In the genomic region with DNA sequence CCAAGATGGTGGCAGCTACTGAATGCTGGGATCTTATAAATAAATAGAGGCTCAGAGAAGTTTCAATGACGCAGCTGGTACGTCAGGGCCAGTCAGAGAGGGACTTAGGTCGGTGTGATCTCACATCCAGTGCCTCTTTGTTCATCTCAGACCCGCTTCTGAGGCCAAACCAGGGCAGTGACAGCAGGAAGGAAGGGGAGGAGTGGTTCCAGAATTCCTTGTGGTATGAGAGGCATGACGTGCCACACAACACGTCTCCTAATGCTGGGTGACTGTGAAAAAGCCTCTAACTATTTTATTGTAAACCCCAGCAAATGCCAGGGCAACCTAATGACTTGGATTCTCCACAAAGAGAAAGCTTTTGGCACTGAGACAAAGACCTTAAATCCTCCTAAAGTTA, we compare ENCODE assay signal across 7 cellular contexts.
DNase-seq lines count a peak whose midpoint lies in the region; ATAC-seq, FAIRE-seq and TF ChIP-seq lines count a peak whose summit lies in the region.

No MANE protein-coding gene starts in this region.

- H3K4me1 ChIP-seq in Loucy (ENCODE audit: insufficient read depth, low read length, poor library complexity, severe bottlenecking), result peaks cover 33% of the 10 kb centered on the region
- peaks cover 14% of the 10 kb centered on the region for H3K4me1 ChIP-seq in astrocyte (ENCODE audit: insufficient read depth, low read length)
- peaks cover 0 to 23% (median 16%) of the 10 kb centered on the region in 4 donors for H3K4me1 ChIP-seq in stomach

- H3K27me3 Mint-ChIP-seq in astrocyte (ENCODE audit: low read depth, unreplicated experiment), result peaks cover 13% of the 10 kb centered on the region

- TF ChIP-seq EP300 in stomach (IDR thresholded peaks at IDR 0.05), result no peak

- H3K4me3 Mint-ChIP-seq in astrocyte (ENCODE audit: unreplicated experiment), result no peak overlapping the region

- intact Hi-C loops in stomach (cut with DNase I; ENCODE audit: low total_unique reads), result no loop called here

- H3K36me3 ChIP-seq in Loucy (ENCODE audit: insufficient read depth, low read length) (no peaks in the 10 kb centered on the region), astrocyte (ENCODE audit: insufficient read depth, low read length) (no peaks in the 10 kb centered on the region), stomach (no peaks in the 10 kb centered on the region)

- no peak for ATAC-seq in HG02678 (IDR thresholded peaks at IDR 0.05; ENCODE audit: unreplicated experiment)

- peak overlapping the region; percentile 55 for H3K4me2 ChIP-seq in Loucy (ENCODE audit: low read depth, low read length, poor library complexity, severe bottlenecking)
- peak overlapping the region; percentile 3 for H3K4me2 ChIP-seq in astrocyte (ENCODE audit: low read length)

- H2AFZ ChIP-seq in Loucy (ENCODE audit: low read length) (peak overlapping the region; percentile 62), astrocyte (ENCODE audit: low read depth, low read length) (no peak overlapping the region)

- H3K27me3 ChIP-seq in Loucy (ENCODE audit: insufficient read depth, low read length, poor library complexity, severe bottlenecking) (no peaks in the 10 kb centered on the region), astrocyte (ENCODE audit: insufficient read depth, low read length) (no peaks in the 10 kb centered on the region), stomach (no peaks in the 10 kb centered on the region)

- H3K9me2 ChIP-seq in Loucy (replicated peaks; ENCODE audit: low read depth, low read length), result no peaks in the 10 kb centered on the region

- TF ChIP-seq CTCF in Loucy (conservative IDR thresholded peaks at IDR 0.05; ENCODE audit: low read length) (no peak), astrocyte (IDR thresholded peaks at IDR 0.05; ENCODE audit: insufficient read depth, low read depth, low read length) (no peak), stomach (IDR thresholded peaks at IDR 0.05) (no peak)

- DNase-seq in astrocyte (ENCODE audit: low read depth), result peak; percentile 95
- DNase-seq in kidney glomerular epithelial cell (lab: John Stamatoyannopoulos, UW), result peak; percentile 45
- DNase-seq in stomach, result no peak
- no peak for DNase-seq in NCI-H524 (lab: John Stamatoyannopoulos, UW)
- no peak for DNase-seq in NK-92 treated with Interleukin-12 subunit alpha and Interleukin-12 subunit beta, amount 100 ng/mL, for 24 hours (lab: John Stamatoyannopoulos, UW)

- H3K79me2 ChIP-seq in Loucy (ENCODE audit: insufficient read depth, low read length), result no peaks in the 10 kb centered on the region
- no peaks in the 10 kb centered on the region for H3K79me2 ChIP-seq in astrocyte (ENCODE audit: insufficient read depth, low read length)

- 49 to 70% (median 56%) methylated on average over 6 of the region's 6 CpGs for WGBS in stomach, 5 donors

- peak overlapping the region; percentile 90 for H3K27ac Mint-ChIP-seq in astrocyte (ENCODE audit: unreplicated experiment)

- H3K27ac ChIP-seq in astrocyte (ENCODE audit: low read depth, low read length) (peak overlapping the region; percentile 15), stomach (peak overlapping the region in 4 of 5 donors; percentile 60 to 71 (median 61))

- no peaks in the 10 kb centered on the region for H3F3A ChIP-seq in Loucy (ENCODE audit: low read depth)

- H3K36me3 Mint-ChIP-seq in astrocyte (ENCODE audit: low read depth, unreplicated experiment), result no peaks in the 10 kb centered on the region

- H3K9ac ChIP-seq in Loucy (ENCODE audit: low read depth, low read length, poor library complexity, severe bottlenecking), result peak overlapping the region; percentile 44
- peak overlapping the region; percentile 4 for H3K9ac ChIP-seq in astrocyte (ENCODE audit: low read length)

- peaks cover 15% of the 10 kb centered on the region for H3K4me1 Mint-ChIP-seq in astrocyte (ENCODE audit: low read depth, unreplicated experiment)

- H4K20me1 ChIP-seq in Loucy (ENCODE audit: insufficient read depth, low read length, poor library complexity, severe bottlenecking) (no peaks in the 10 kb centered on the region), astrocyte (ENCODE audit: insufficient read depth, low read length) (no peaks in the 10 kb centered on the region)

- peaks cover 2% of the 10 kb centered on the region for H3K9me3 Mint-ChIP-seq in astrocyte (ENCODE audit: unreplicated experiment)

- peak overlapping the region; percentile 25 for H3K4me3 ChIP-seq in Loucy (ENCODE audit: low read length, poor library complexity, severe bottlenecking)
- H3K4me3 ChIP-seq in astrocyte (ENCODE audit: insufficient read depth, low read depth, low read length), result no peak overlapping the region
- H3K4me3 ChIP-seq in stomach, result no peak overlapping the region

- TF ChIP-seq POLR2A in stomach (IDR thresholded peaks at IDR 0.05), result no peak

- H3K9me3 ChIP-seq in Loucy (ENCODE audit: insufficient read depth, low read depth, low read length) (no peaks in the 10 kb centered on the region), astrocyte (ENCODE audit: insufficient read depth, low read depth, low read length) (no peaks in the 10 kb centered on the region), stomach (no peaks in the 10 kb centered on the region)

- FAIRE-seq in astrocyte (lab: Jason Lieb, UNC), result peak; percentile 17

Comparison
In these comparisons a context has a peak if more than half of its experiments do, and no peak if none do; other contexts are left out.
1. DNase-seq: peak in astrocyte (single experiment) and kidney glomerular epithelial cell (single experiment); none in stomach (single experiment), NCI-H524 (0 of 2) and NK-92 treated with Interleukin-12 subunit alpha and Interleukin-12 subunit beta, amount 100 ng/mL, for 24 hours (single experiment).